ENCODE assay signal across 1 cellular context in the genomic region with DNA sequence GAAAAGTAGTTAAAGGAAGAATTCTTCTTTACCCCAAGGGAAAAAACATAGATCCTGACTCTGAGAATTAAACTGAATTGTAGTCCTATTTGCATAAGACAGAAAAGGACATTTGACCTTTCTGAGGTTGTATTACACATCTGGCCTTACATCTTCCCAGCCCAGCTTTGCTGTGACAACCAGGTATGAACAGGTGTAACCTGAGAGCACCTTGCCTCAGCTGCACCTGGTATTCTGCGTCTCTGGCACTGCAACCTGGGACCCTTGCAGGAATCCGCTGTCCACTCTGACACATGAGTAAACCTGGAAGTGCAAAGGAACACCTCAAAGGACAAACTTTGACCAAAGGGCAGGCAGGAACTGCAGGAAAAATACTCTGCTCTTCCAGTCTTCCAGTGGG.
A peak's percentile ranks its signal among the peaks of the same experiment; 100 is the strongest.
TF ChIP-seq lines count a peak whose summit lies in the region.

No MANE protein-coding gene starts in this region.

TF ChIP-seq in HepG2, 621 proteins besides CTCF, POLR2A, EP300 and RAD21:
- TF ChIP-seq SOX6 (IDR thresholded peaks at IDR 0.05), result no peak
- no peak for TF ChIP-seq SOX6 (CRISPR knock-in tag; IDR thresholded peaks at IDR 0.05)
- TF ChIP-seq ZEB1 (IDR thresholded peaks at IDR 0.05; ENCODE audit: insufficient replicate concordance, low read depth), result peak; percentile 72
TF ChIP-seq in HepG2: peak in this region for 1.
